Comparison of ENCODE assay signal across 9 cellular contexts in the genomic region with DNA sequence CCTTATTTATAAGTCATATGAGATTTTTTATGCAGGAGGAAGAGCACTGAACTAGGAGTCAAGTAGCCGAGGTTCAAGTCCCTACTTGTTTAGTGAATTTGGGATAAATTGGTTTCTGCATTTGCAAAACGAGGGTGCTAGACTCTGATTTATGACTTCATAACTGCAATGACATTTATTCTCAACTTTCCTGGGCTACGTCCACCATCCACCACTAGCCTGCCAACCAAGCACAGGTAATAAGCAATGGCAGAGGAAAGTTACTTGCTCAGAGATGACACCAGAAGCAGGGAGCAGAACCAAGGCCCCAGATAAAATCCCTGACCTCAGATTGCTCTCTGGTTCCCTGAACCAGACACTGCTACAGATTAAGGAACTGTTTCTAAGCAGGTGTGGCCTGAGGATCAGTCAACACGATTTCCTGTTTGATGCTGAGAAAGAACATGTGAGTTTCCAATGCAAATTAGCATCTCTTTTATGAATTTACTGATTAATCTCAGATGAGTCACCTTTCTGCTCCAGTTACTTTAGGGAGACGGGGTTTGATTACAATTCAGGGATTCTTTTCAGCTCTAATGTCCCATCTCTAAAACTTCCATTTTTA. TPM values are rescaled to one million over a fixed set of nuclear protein-coding genes. Genes with fewer than 3 reads are reported as not detected.
DNase-seq lines count a peak whose midpoint lies in the region; ATAC-seq and TF ChIP-seq lines count a peak whose summit lies in the region.
"Had no signal": no experiment of that assay in that cellular context is flagged by ENCODE, and none has a peak within 500 bp of the region (broad histone marks: within the 10 kb centered on the region; RNA-seq: fewer than 3 reads in every experiment).

No MANE protein-coding gene starts in this region.

- no peak overlapping the region for H3K23ac ChIP-seq in mesendoderm (ENCODE audit: low read length)

- TF ChIP-seq POLR2A in vagina (IDR thresholded peaks at IDR 0.05) = no peak

- H3K9me2 ChIP-seq in Karpas-422 (replicated peaks; ENCODE audit: insufficient read depth, low read length) = no peaks in the 10 kb centered on the region

- H4K5ac ChIP-seq in mesendoderm (ENCODE audit: low read length) = no peak overlapping the region

- H2AFZ ChIP-seq in Karpas-422 (ENCODE audit: low read length) = no peak overlapping the region

- no peak overlapping the region for H3K4me3 Mint-ChIP-seq in nephron progenitor cell
- H3K4me3 Mint-ChIP-seq: activated naive CD8-positive, alpha-beta T cell had no signal

- H3K18ac ChIP-seq in mesendoderm (ENCODE audit: low read length) = peak overlapping the region; percentile 69

- peak overlapping the region; percentile 47 for H3K9ac ChIP-seq in Karpas-422 (ENCODE audit: low read length)
- no peak overlapping the region for H3K9ac ChIP-seq in mesendoderm (ENCODE audit: low read length)

- H3K4me2 ChIP-seq in Karpas-422 (ENCODE audit: low read depth, low read length, poor library complexity, severe bottlenecking) (peak overlapping the region; percentile 70), mesendoderm (ENCODE audit: low read length) (no peak overlapping the region)

- TF ChIP-seq CTCF in nephron progenitor cell (IDR thresholded peaks at IDR 0.05) = no peak
- no peak for TF ChIP-seq CTCF in vagina (IDR thresholded peaks at IDR 0.05)

- H3K4ac ChIP-seq in mesendoderm (ENCODE audit: low read depth, low read length) = peak overlapping the region; percentile 24

- H3K27ac ChIP-seq in Karpas-422 (ENCODE audit: low read length) (peak overlapping the region; percentile 69), mesendoderm (ENCODE audit: low read depth, low read length) (no peak overlapping the region), vagina (no peak overlapping the region)

- H3K4me3 ChIP-seq in Karpas-422 (ENCODE audit: low read length) = peak overlapping the region; percentile 29
- H3K4me3 ChIP-seq in mesendoderm (ENCODE audit: low read length) = no peak overlapping the region
- no peak overlapping the region for H3K4me3 ChIP-seq in vagina

- peaks cover 7% of the 10 kb centered on the region for H3K79me1 ChIP-seq in mesendoderm (ENCODE audit: low read length)

- no peak overlapping the region for H3K56ac ChIP-seq in mesendoderm (ENCODE audit: low read length)

- no peak overlapping the region for H2BK5ac ChIP-seq in mesendoderm (ENCODE audit: low read length)

- peak; percentile 66 for ATAC-seq in GM18861 (IDR thresholded peaks at IDR 0.05; ENCODE audit: unreplicated experiment)

- H3K27me3 ChIP-seq in Karpas-422 (ENCODE audit: low read length) = no peaks in the 10 kb centered on the region
- no peaks in the 10 kb centered on the region for H3K27me3 ChIP-seq in mesendoderm (ENCODE audit: insufficient read depth, low read length, poor library complexity)
- H3K27me3 ChIP-seq in vagina = no peaks in the 10 kb centered on the region

- H3K9me3 ChIP-seq in Karpas-422 (ENCODE audit: low read length) (no peaks in the 10 kb centered on the region), vagina (no peaks in the 10 kb centered on the region)

- H2BK120ac ChIP-seq in mesendoderm (ENCODE audit: low read depth, low read length) = no peak overlapping the region

- H4K8ac ChIP-seq in mesendoderm (ENCODE audit: low read depth, low read length) = peak overlapping the region; percentile 57

- H3K27me3 Mint-ChIP-seq in nephron progenitor cell (ENCODE audit: low read depth, poor library complexity) = no peaks in the 10 kb centered on the region
- H3K27me3 Mint-ChIP-seq: activated naive CD8-positive, alpha-beta T cell had no signal

- H3K36me3 Mint-ChIP-seq in nephron progenitor cell (ENCODE audit: low read depth) = peaks cover 24% of the 10 kb centered on the region
- H3K36me3 Mint-ChIP-seq: activated naive CD8-positive, alpha-beta T cell had no signal

- H3K36me3 ChIP-seq in Karpas-422 (ENCODE audit: insufficient read depth, low read length) = no peaks in the 10 kb centered on the region
- no peaks in the 10 kb centered on the region for H3K36me3 ChIP-seq in mesendoderm (ENCODE audit: control insufficient read depth, insufficient read depth, low read length)
- peaks cover 6 to 27% of the 10 kb centered on the region in 2 donors for H3K36me3 ChIP-seq in vagina

- H3K4me1 ChIP-seq in Karpas-422 (ENCODE audit: low read length) (peaks cover 66% of the 10 kb centered on the region), mesendoderm (ENCODE audit: control insufficient read depth, low read depth, low read length) (peaks cover 9% of the 10 kb centered on the region), vagina (peaks cover 83% of the 10 kb centered on the region)

- DNase-seq in HCEC 1CT (peak; percentile 26), Karpas-422 (peak; percentile 91), mesendoderm (no peak), nephron progenitor cell (no peak), COR-L47 (lab: John Stamatoyannopoulos, UW) (no peak), NCI-H1092 treated with DMSO at 0.1 percent for 48 hours (lab: John Stamatoyannopoulos, UW) (no peak), vagina (ENCODE audit: extremely low spot score in 2 of 2) (no peak)

- no peak overlapping the region for H3K27ac Mint-ChIP-seq in nephron progenitor cell
- H3K27ac Mint-ChIP-seq: activated naive CD8-positive, alpha-beta T cell had no signal

- H3K79me2 ChIP-seq in Karpas-422 (ENCODE audit: low read length) = no peaks in the 10 kb centered on the region
- H3K79me2 ChIP-seq in mesendoderm (ENCODE audit: control insufficient read depth, insufficient read depth, low read length) = peaks cover 11% of the 10 kb centered on the region

- intact Hi-C loops in vagina (cut with DNase I) = no loop called here

- H4K20me1 ChIP-seq in Karpas-422 (ENCODE audit: insufficient read depth, low read depth, low read length) = no peaks in the 10 kb centered on the region

- H3K9me3 Mint-ChIP-seq in nephron progenitor cell = no peaks in the 10 kb centered on the region

- peaks cover 10% of the 10 kb centered on the region for H3K4me1 Mint-ChIP-seq in nephron progenitor cell

- no peak overlapping the region for H2AK5ac ChIP-seq in mesendoderm (ENCODE audit: low read length)

- H2BK15ac ChIP-seq in mesendoderm (replicated peaks; ENCODE audit: low read depth) = no peak overlapping the region

- WGBS in mesendoderm (ENCODE audit: extremely low coverage, insufficient coverage, low lambda C conversion rate) = no CpG with 5 or more reads among the region's 5 CpGs

RNA-seq across cellular contexts. Expression of gene PLPP3, which starts 52.7 kb away (rescaled TPM):
- 4.4 and 11.3 TPM in 2 replicates for total RNA-seq in Karpas-422 (2014; rRNA removed; shearing (Covaris generic); ENCODE audit: low replicate concordance)
- polyA plus RNA-seq in mesendoderm (2013, experiment 1 of 2) = 8.7 TPM
- 9.3 TPM for polyA plus RNA-seq in mesendoderm (2013, experiment 2 of 2)
- 236 TPM for total RNA-seq in vagina

Comparison
In these comparisons a context has a peak if more than half of its experiments do, and no peak if none do; other contexts are left out.
1. DNase-seq: peak in HCEC 1CT (single experiment) and Karpas-422 (single experiment); none in mesendoderm (single experiment), nephron progenitor cell (single experiment), COR-L47 (single experiment), NCI-H1092 treated with DMSO at 0.1 percent for 48 hours (single experiment) and vagina (0 of 2).
2. RNA of gene PLPP3, which starts 52.7 kb away (total RNA-seq): 236 TPM in vagina (single experiment); 4.4 to 11.3 TPM in Karpas-422; every median in the first group is over 10 times any median in the second.